Comparison of ENCODE assay signal across 19 cellular contexts in genomic region chr14:102605026-102605425, GRCh38. TPM values are rescaled to one million over a fixed set of nuclear protein-coding genes. Genes with fewer than 3 reads are reported as not detected.
DNase-seq lines count a peak whose midpoint lies in the region; ATAC-seq and TF ChIP-seq lines count a peak whose summit lies in the region.
"Had no signal": no experiment of that assay in that cellular context is flagged by ENCODE, and none has a peak within 500 bp of the region (broad histone marks: within the 10 kb centered on the region; RNA-seq: fewer than 3 reads in every experiment).

No MANE protein-coding gene starts in this region.

- ATAC-seq in RWPE2 (ENCODE audit: low read depth) (peak; percentile 85), psoas muscle (peak in 3 of 4 donors; percentile 25 to 69 (median 52))
- ATAC-seq: stimulated activated effector memory CD8-positive, alpha-beta T cell treated with anti-CD3 and anti-CD28 coated beads, Interleukin-12 subunit alpha, Interleukin-12 subunit beta, amount 100 ng/mL, for 72 hours had no signal

- H3K27ac ChIP-seq in RWPE2 (ENCODE audit: poor library complexity, severe bottlenecking) = peak overlapping the region; percentile 33
- H3K27ac ChIP-seq in esophagus squamous epithelium = peak overlapping the region in 3 of 4 donors; percentile 24 to 70 (median 62)
- no peak overlapping the region for H3K27ac ChIP-seq in psoas muscle
- H3K27ac ChIP-seq in endodermal cell (ENCODE audit: low read depth, low read length) = no peak overlapping the region
- H3K27ac ChIP-seq: tibial artery had no signal

- intact Hi-C loops in esophagus squamous epithelium (cut with DNase I) = no loop called here
- intact Hi-C loops in psoas muscle (cut with DNase I) = no loop called here

- H3K36me3 ChIP-seq in RWPE2 (ENCODE audit: low read depth) = peaks cover 12% of the 10 kb centered on the region; the same call in 1 of the 2 replicates
- H3K36me3 ChIP-seq in esophagus squamous epithelium = peaks cover 0 to 10% (median 0%) of the 10 kb centered on the region in 3 donors
- H3K36me3 ChIP-seq in psoas muscle (ENCODE audit: insufficient read depth in 1 of 2, low read depth in 1 of 2) = no peaks in the 10 kb centered on the region
- H3K36me3 ChIP-seq in endodermal cell (ENCODE audit: control insufficient read depth, insufficient read depth, low read length) = peaks cover 8% of the 10 kb centered on the region
- H3K36me3 ChIP-seq: tibial artery had no signal

- peak; percentile 37 for DNase-seq in HFFc6
- no peak for DNase-seq in RWPE2 (ENCODE audit: low spot score)
- DNase-seq in esophagus squamous epithelium (lab: John Stamatoyannopoulos, UW) = no peak
- no peak for DNase-seq in psoas muscle
- DNase-seq in amniotic stem cell (lab: John Stamatoyannopoulos, UW) = no peak
- no peak for DNase-seq in endodermal cell
- no peak for DNase-seq in activated naive CD4-positive, alpha-beta T cell treated with Interleukin-2 at 50 U/mL for 16 hours
- DNase-seq in OCI-M2 (lab: John Stamatoyannopoulos, UW; ENCODE audit: unreplicated experiment) = no peak
- DNase-seq: activated CD4-positive, alpha-beta memory T cell treated with anti-CD3 and anti-CD28 coated beads, Interleukin-2, amount 10 ng/mL, durations not matched to agents 7 days and 5 days; activated naive CD8-positive, alpha-beta T cell treated with anti-CD3 and anti-CD28 coated beads, Interleukin-2, amount 10 ng/mL, durations not matched to agents 7 days and 5 days; activated T-cell treated with anti-CD3 and anti-CD28 coated beads, Interleukin-2, amount 50 U/mL, for 48 hours; CD4-positive, alpha-beta memory T cell; DND-41; H7; head of caudate nucleus; kidney; tibial artery had no signal

- H3K9me3 Mint-ChIP-seq in HFFc6 (no peaks in the 10 kb centered on the region), endodermal cell (no peaks in the 10 kb centered on the region)
- H3K9me3 Mint-ChIP-seq: activated CD4-positive, alpha-beta memory T cell treated with anti-CD3 and anti-CD28 coated beads, Interleukin-2, amount 10 ng/mL, durations not matched to agents 7 days and 5 days; activated naive CD8-positive, alpha-beta T cell treated with anti-CD3 and anti-CD28 coated beads, Interleukin-2, amount 10 ng/mL, durations not matched to agents 7 days and 5 days; CD4-positive, alpha-beta memory T cell; stimulated activated effector memory CD8-positive, alpha-beta T cell treated with anti-CD3 and anti-CD28 coated beads, Interleukin-12 subunit alpha, Interleukin-12 subunit beta, amount 100 ng/mL, for 72 hours had no signal

- H3K36me3 Mint-ChIP-seq in HFFc6 (ENCODE audit: low read depth) (no peaks in the 10 kb centered on the region), endodermal cell (ENCODE audit: low read depth) (peaks cover 20% of the 10 kb centered on the region)

- TF ChIP-seq CTCF in HFFc6 (IDR thresholded peaks at IDR 0.05) = no peak
- TF ChIP-seq CTCF in RWPE2 (IDR thresholded peaks at IDR 0.05; ENCODE audit: poor library complexity, severe bottlenecking) = no peak
- no peak for TF ChIP-seq CTCF in esophagus squamous epithelium (IDR thresholded peaks at IDR 0.05)
- TF ChIP-seq CTCF in psoas muscle (IDR thresholded peaks at IDR 0.05) = no peak
- TF ChIP-seq CTCF in endodermal cell (conservative IDR thresholded peaks at IDR 0.05) = no peak

- H3K4me3 ChIP-seq in RWPE2 (ENCODE audit: severe bottlenecking) = no peak overlapping the region
- no peak overlapping the region for H3K4me3 ChIP-seq in esophagus squamous epithelium
- no peak overlapping the region for H3K4me3 ChIP-seq in psoas muscle
- no peak overlapping the region for H3K4me3 ChIP-seq in endodermal cell (ENCODE audit: low read length)
- H3K4me3 ChIP-seq: skin epidermis, tibial artery had no signal

- H3K4me1 Mint-ChIP-seq in HFFc6 (ENCODE audit: low read depth) (peaks cover 30% of the 10 kb centered on the region), endodermal cell (peaks cover 6% of the 10 kb centered on the region)

- H3K27me3 Mint-ChIP-seq in HFFc6 (ENCODE audit: insufficient read depth) (no peaks in the 10 kb centered on the region; the same call in 1 of the 2 replicates), endodermal cell (ENCODE audit: insufficient read depth) (no peaks in the 10 kb centered on the region)
- H3K27me3 Mint-ChIP-seq: activated CD4-positive, alpha-beta memory T cell treated with anti-CD3 and anti-CD28 coated beads, Interleukin-2, amount 10 ng/mL, durations not matched to agents 7 days and 5 days; activated naive CD8-positive, alpha-beta T cell treated with anti-CD3 and anti-CD28 coated beads, Interleukin-2, amount 10 ng/mL, durations not matched to agents 7 days and 5 days; CD4-positive, alpha-beta memory T cell had no signal

- H3K9ac ChIP-seq in endodermal cell (ENCODE audit: extremely low read depth, low read length, poor library complexity, severe bottlenecking) = no peak overlapping the region

- no peaks in the 10 kb centered on the region for H3K9me3 ChIP-seq in RWPE2 (ENCODE audit: severe bottlenecking)
- H3K9me3 ChIP-seq in esophagus squamous epithelium = no peaks in the 10 kb centered on the region
- H3K9me3 ChIP-seq in psoas muscle = no peaks in the 10 kb centered on the region
- H3K9me3 ChIP-seq in endodermal cell (ENCODE audit: control insufficient read depth, low read length) = no peaks in the 10 kb centered on the region
- H3K9me3 ChIP-seq: tibial artery had no signal

- no peak overlapping the region for H3K4me3 Mint-ChIP-seq in HFFc6
- no peak overlapping the region for H3K4me3 Mint-ChIP-seq in endodermal cell
- H3K4me3 Mint-ChIP-seq: activated CD4-positive, alpha-beta memory T cell treated with anti-CD3 and anti-CD28 coated beads, Interleukin-2, amount 10 ng/mL, durations not matched to agents 7 days and 5 days; activated naive CD8-positive, alpha-beta T cell treated with anti-CD3 and anti-CD28 coated beads, Interleukin-2, amount 10 ng/mL, durations not matched to agents 7 days and 5 days; stimulated activated effector memory CD8-positive, alpha-beta T cell treated with anti-CD3 and anti-CD28 coated beads, Interleukin-12 subunit alpha, Interleukin-12 subunit beta, amount 100 ng/mL, for 72 hours had no signal

- no peak for TF ChIP-seq POLR2A in esophagus squamous epithelium (IDR thresholded peaks at IDR 0.05)

- H3K4me1 ChIP-seq in RWPE2 (ENCODE audit: insufficient read depth, poor library complexity, severe bottlenecking) = peaks cover 32% of the 10 kb centered on the region
- peaks cover 11 to 74% (median 38%) of the 10 kb centered on the region in 3 donors for H3K4me1 ChIP-seq in esophagus squamous epithelium
- H3K4me1 ChIP-seq in psoas muscle = peaks cover 38% of the 10 kb centered on the region
- H3K4me1 ChIP-seq in endodermal cell (ENCODE audit: control insufficient read depth, insufficient read depth, low read length) = no peaks in the 10 kb centered on the region

- 19 to 47% methylated on average over 2 of the region's 2 CpGs for WGBS in esophagus squamous epithelium, 2 donors
- WGBS in psoas muscle, 3 donors = 22 to 40% (median 28%) methylated on average over 2 of the region's 2 CpGs
- WGBS in endodermal cell (ENCODE audit: insufficient coverage in 1 of 2, insufficient read length in 1 of 2), 2 experiments = 94 to 100% methylated on average over 1 to 2 of the region's 2 CpGs

- H3K27me3 ChIP-seq in RWPE2 (ENCODE audit: insufficient read depth, poor library complexity, severe bottlenecking) (no peaks in the 10 kb centered on the region), esophagus squamous epithelium (no peaks in the 10 kb centered on the region), psoas muscle (ENCODE audit: insufficient read depth in 3 of 3, low read length in 2 of 3) (no peaks in the 10 kb centered on the region), endodermal cell (ENCODE audit: control insufficient read depth, insufficient read depth, low read length, poor library complexity, severe bottlenecking) (no peaks in the 10 kb centered on the region)
- H3K27me3 ChIP-seq: tibial artery had no signal

- H3K27ac Mint-ChIP-seq in HFFc6 = 0 out of 2 replicates have a peak overlapping the region, but pooled peaks have one; percentile 21
- no peak overlapping the region for H3K27ac Mint-ChIP-seq in endodermal cell
- H3K27ac Mint-ChIP-seq: activated CD4-positive, alpha-beta memory T cell treated with anti-CD3 and anti-CD28 coated beads, Interleukin-2, amount 10 ng/mL, durations not matched to agents 7 days and 5 days; activated naive CD8-positive, alpha-beta T cell treated with anti-CD3 and anti-CD28 coated beads, Interleukin-2, amount 10 ng/mL, durations not matched to agents 7 days and 5 days; CD4-positive, alpha-beta memory T cell; stimulated activated effector memory CD8-positive, alpha-beta T cell treated with anti-CD3 and anti-CD28 coated beads, Interleukin-12 subunit alpha, Interleukin-12 subunit beta, amount 100 ng/mL, for 72 hours had no signal

RNA-seq across cellular contexts. Expression of gene RCOR1, which starts 12.6 kb away (rescaled TPM):
- 10 to 100 TPM; 24.5 to 27.6 (median 25.1) TPM for total RNA-seq in HFFc6 (2021; fragmentation: NEBNext Ultra II Directional; extraction: Animal tissue kit (Norgen Biotek cat#: 25700))
- total RNA-seq in esophagus squamous epithelium = 10 to 100 TPM; 25.6 to 56.9 (median 35.2) TPM
- total RNA-seq in psoas muscle = 10 to 100 TPM; 11.6 to 17.7 (median 15.8) TPM
- polyA plus RNA-seq in psoas muscle = 10 to 100 TPM in 1 of 3 donors, 1 to 10 TPM in 2; 6.0 to 14.3 (median 8.2) TPM
- total RNA-seq in endodermal cell = 10 to 100 TPM; 30.3 to 31.5 TPM
- polyA plus RNA-seq in endodermal cell (2013, experiment 1 of 2) = 23.8 TPM
- polyA plus RNA-seq in endodermal cell (2013, experiment 2 of 2) = 24.8 TPM

Comparison
In these comparisons a context has a peak if more than half of its experiments do, and no peak if none do; other contexts are left out.
1. H3K27ac ChIP-seq: peak in RWPE2 (single experiment) and esophagus squamous epithelium (3 of 4); none in psoas muscle (single experiment) and endodermal cell (single experiment).